29 cellular contexts compared by ENCODE assay signal in the genomic region with DNA sequence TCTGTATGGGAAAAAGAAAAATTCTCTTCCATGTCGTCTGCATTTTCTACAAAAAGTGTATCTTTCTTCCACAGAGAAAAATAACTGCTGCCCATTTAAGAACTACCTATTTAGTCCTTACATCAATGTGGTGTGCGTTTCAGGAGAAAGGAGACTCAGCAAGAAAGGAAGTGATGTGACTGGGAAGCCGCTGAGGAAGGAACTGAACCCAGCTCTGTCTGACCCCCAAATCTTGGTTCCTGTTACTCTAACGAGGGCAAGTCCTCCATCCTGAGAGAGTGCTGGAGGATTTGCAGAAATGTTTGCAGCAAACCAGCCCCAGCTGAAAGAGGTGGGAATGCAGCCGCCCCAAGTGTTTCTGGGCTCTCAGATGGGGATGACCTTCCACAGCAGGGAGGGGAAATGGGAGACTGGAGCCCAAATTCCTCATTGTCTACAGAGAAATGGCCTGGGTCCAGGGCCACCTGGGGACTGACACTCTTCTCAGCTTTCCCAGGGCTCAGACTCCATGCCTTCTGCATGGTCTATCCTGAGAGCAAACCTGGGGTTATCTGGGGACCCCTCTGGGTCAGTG. TPM values are rescaled to one million over a fixed set of nuclear protein-coding genes. Genes with fewer than 3 reads are reported as not detected.
DNase-seq lines count a peak whose midpoint lies in the region; ATAC-seq lines count a peak whose summit lies in the region.
"Had no signal": no experiment of that assay in that cellular context is flagged by ENCODE, and none has a peak within 500 bp of the region (broad histone marks: within the 10 kb centered on the region; RNA-seq: fewer than 3 reads in every experiment).

No MANE protein-coding gene starts in this region.

- no peak overlapping the region for H3K4me3 Mint-ChIP-seq in stimulated activated naive CD8-positive, alpha-beta T cell treated with anti-CD3 and anti-CD28 coated beads, Interleukin-15, Interleukin-2, amounts not matched to agents 100 ng/mL and 50 ng/mL, for 24 hours
- no peak overlapping the region for H3K4me3 Mint-ChIP-seq in activated CD4-positive, alpha-beta memory T cell treated with anti-CD3 and anti-CD28 coated beads, Interleukin-2, amount 10 ng/mL, durations not matched to agents 7 days and 5 days
- H3K4me3 Mint-ChIP-seq: activated CD4-positive, alpha-beta memory T cell treated with anti-CD3 and anti-CD28 coated beads for 36 hours; activated naive CD4-positive, alpha-beta T cell treated with anti-CD3 and anti-CD28 coated beads for 36 hours; activated T-cell treated with anti-CD3 and anti-CD28 coated beads, Interleukin-2, amount 50 U/mL, for 4 hours; CD4-positive, alpha-beta memory T cell; natural killer cell treated with Interleukin-12 subunit alpha and Interleukin-12 subunit beta and Interleukin-15 and Interleukin-18, amount 100 ng/mL, for 72 hours; T-cell had no signal

- POLR2A ChIA-PET in activated CD4-positive, alpha-beta memory T cell treated with anti-CD3 and anti-CD28 coated beads, Interleukin-2, amount 10 ng/mL, durations not matched to agents 7 days and 5 days (lab: Charles Lee), result interaction anchor here (0.8 to 2.7 kb wide), 2 partner anchors 30 to 99 kb away, joined by 3 to 11 read pairs; partner anchors contain the start of gene UNC119B

- no peaks in the 10 kb centered on the region for H3K36me3 Mint-ChIP-seq in stimulated activated naive CD8-positive, alpha-beta T cell treated with anti-CD3 and anti-CD28 coated beads, Interleukin-15, Interleukin-2, amounts not matched to agents 100 ng/mL and 50 ng/mL, for 24 hours (ENCODE audit: low read depth)
- H3K36me3 Mint-ChIP-seq in activated CD4-positive, alpha-beta memory T cell treated with anti-CD3 and anti-CD28 coated beads, Interleukin-2, amount 10 ng/mL, durations not matched to agents 7 days and 5 days (ENCODE audit: low read depth), result peaks cover 3% of the 10 kb centered on the region
- H3K36me3 Mint-ChIP-seq: activated CD4-positive, alpha-beta memory T cell treated with anti-CD3 and anti-CD28 coated beads for 36 hours; CD4-positive, alpha-beta memory T cell; natural killer cell treated with Interleukin-12 subunit alpha and Interleukin-12 subunit beta and Interleukin-15 and Interleukin-18, amount 100 ng/mL, for 72 hours; T-cell had no signal

- peaks cover 25% of the 10 kb centered on the region for H3K4me1 Mint-ChIP-seq in stimulated activated naive CD8-positive, alpha-beta T cell treated with anti-CD3 and anti-CD28 coated beads, Interleukin-15, Interleukin-2, amounts not matched to agents 100 ng/mL and 50 ng/mL, for 24 hours (ENCODE audit: low read depth)
- H3K4me1 Mint-ChIP-seq in activated CD4-positive, alpha-beta memory T cell treated with anti-CD3 and anti-CD28 coated beads, Interleukin-2, amount 10 ng/mL, durations not matched to agents 7 days and 5 days, result peaks cover 49% of the 10 kb centered on the region

- CTCF ChIA-PET in activated CD4-positive, alpha-beta memory T cell treated with anti-CD3 and anti-CD28 coated beads, Interleukin-2, amount 10 ng/mL, durations not matched to agents 7 days and 5 days (lab: Charles Lee), result interaction anchor here (3.7 kb wide), 1 partner anchor 32 kb away, joined by 36 read pairs; no protein-coding TSS in a partner anchor

- H3K27ac Mint-ChIP-seq in stimulated activated naive CD8-positive, alpha-beta T cell treated with anti-CD3 and anti-CD28 coated beads, Interleukin-15, Interleukin-2, amounts not matched to agents 100 ng/mL and 50 ng/mL, for 24 hours, result peak overlapping the region; percentile 18
- H3K27ac Mint-ChIP-seq in activated CD4-positive, alpha-beta memory T cell treated with anti-CD3 and anti-CD28 coated beads, Interleukin-2, amount 10 ng/mL, durations not matched to agents 7 days and 5 days, result no peak overlapping the region
- H3K27ac Mint-ChIP-seq: activated CD4-positive, alpha-beta memory T cell treated with anti-CD3 and anti-CD28 coated beads for 36 hours; activated naive CD4-positive, alpha-beta T cell treated with anti-CD3 and anti-CD28 coated beads for 36 hours; natural killer cell treated with Interleukin-12 subunit alpha and Interleukin-12 subunit beta and Interleukin-15 and Interleukin-18, amount 100 ng/mL, for 72 hours; T-cell had no signal

- DNase-seq in stimulated activated naive CD8-positive, alpha-beta T cell treated with anti-CD3 and anti-CD28 coated beads, Interleukin-15, Interleukin-2, amounts not matched to agents 100 U/mL and 50 U/mL, for 24 hours, result no peak
- peak; percentile 13 for DNase-seq in NCI-H69 (lab: John Stamatoyannopoulos, UW)
- DNase-seq in dermis blood vessel endothelial cell, result peak; percentile 29
- no peak for DNase-seq in pons (ENCODE audit: low spot score)
- no peak for DNase-seq in activated CD4-positive, alpha-beta memory T cell treated with anti-CD3 and anti-CD28 coated beads, Interleukin-2, amount 10 ng/mL, durations not matched to agents 7 days and 5 days
- no peak for DNase-seq in stimulated activated CD4-positive, alpha-beta T cell treated with anti-CD3 and anti-CD28 coated beads, Interleukin-2, amount 100 ng/mL, for 24 hours
- DNase-seq: activated CD4-positive, alpha-beta memory T cell treated with anti-CD3 and anti-CD28 coated beads for 36 hours; activated naive CD4-positive, alpha-beta T cell treated with anti-CD3 and anti-CD28 coated beads for 36 hours; activated T-cell treated with anti-CD3 and anti-CD28 coated beads, Interleukin-2, amount 50 U/mL, for 4 hours; aorta; CD4-positive, alpha-beta memory T cell; DMS153; dorsolateral prefrontal cortex; heart right ventricle; midbrain; MM.1S; NCI-H187; NCI-H748 treated with DMSO at 0.1 percent for 48 hours; posterior cingulate gyrus; SHP77 treated with DMSO at 0.1 percent for 48 hours; sigmoid colon; T-cell; WERI-Rb-1 had no signal

- no peak for ATAC-seq in stimulated activated naive CD8-positive, alpha-beta T cell treated with anti-CD3 and anti-CD28 coated beads, Interleukin-15, Interleukin-2, amounts not matched to agents 100 U/mL and 50 U/mL, for 24 hours
- ATAC-seq: activated T-cell treated with anti-CD3 and anti-CD28 coated beads, Interleukin-2, amount 50 U/mL, for 4 hours; heart right ventricle; K562; left lobe of liver; natural killer cell treated with Interleukin-12 subunit alpha and Interleukin-12 subunit beta and Interleukin-15 and Interleukin-18, amount 100 ng/mL, for 72 hours; T-cell had no signal

- no peaks in the 10 kb centered on the region for H3K27me3 Mint-ChIP-seq in stimulated activated naive CD8-positive, alpha-beta T cell treated with anti-CD3 and anti-CD28 coated beads, Interleukin-15, Interleukin-2, amounts not matched to agents 100 ng/mL and 50 ng/mL, for 24 hours
- H3K27me3 Mint-ChIP-seq in activated CD4-positive, alpha-beta memory T cell treated with anti-CD3 and anti-CD28 coated beads, Interleukin-2, amount 10 ng/mL, durations not matched to agents 7 days and 5 days, result no peaks in the 10 kb centered on the region
- H3K27me3 Mint-ChIP-seq: activated CD4-positive, alpha-beta memory T cell treated with anti-CD3 and anti-CD28 coated beads for 36 hours had no signal

- H3K9me3 Mint-ChIP-seq in stimulated activated naive CD8-positive, alpha-beta T cell treated with anti-CD3 and anti-CD28 coated beads, Interleukin-15, Interleukin-2, amounts not matched to agents 100 ng/mL and 50 ng/mL, for 24 hours, result no peaks in the 10 kb centered on the region
- no peaks in the 10 kb centered on the region for H3K9me3 Mint-ChIP-seq in activated CD4-positive, alpha-beta memory T cell treated with anti-CD3 and anti-CD28 coated beads, Interleukin-2, amount 10 ng/mL, durations not matched to agents 7 days and 5 days
- H3K9me3 Mint-ChIP-seq: activated CD4-positive, alpha-beta memory T cell treated with anti-CD3 and anti-CD28 coated beads for 36 hours; activated naive CD4-positive, alpha-beta T cell treated with anti-CD3 and anti-CD28 coated beads for 36 hours; activated T-cell treated with anti-CD3 and anti-CD28 coated beads, Interleukin-2, amount 50 U/mL, for 4 hours; CD4-positive, alpha-beta memory T cell; natural killer cell treated with Interleukin-12 subunit alpha and Interleukin-12 subunit beta and Interleukin-15 and Interleukin-18, amount 100 ng/mL, for 72 hours; T-cell had no signal

RNA-seq across cellular contexts. Expression of gene MLEC, which starts 6.7 kb away (rescaled TPM):
- 46.5 and 75.1 TPM in 2 replicates for total RNA-seq in dermis blood vessel endothelial cell
- 10 to 100 TPM; 81.1 to 97.8 TPM for total RNA-seq in activated CD4-positive, alpha-beta memory T cell treated with anti-CD3 and anti-CD28 coated beads, Interleukin-2, amount 10 ng/mL, durations not matched to agents 7 days and 5 days

RNA-seq across cellular contexts. Expression of gene UNC119B, which starts 30.0 kb away (rescaled TPM):
- 22.1 and 35.1 TPM in 2 replicates for total RNA-seq in dermis blood vessel endothelial cell
- total RNA-seq in activated CD4-positive, alpha-beta memory T cell treated with anti-CD3 and anti-CD28 coated beads, Interleukin-2, amount 10 ng/mL, durations not matched to agents 7 days and 5 days, result 10 to 100 TPM; 22.4 to 23.6 TPM

RNA-seq across cellular contexts. Expression of gene CABP1, which starts 39.8 kb away (rescaled TPM):
- 0.17 TPM in 1 of 2 replicates, not detected in the other for total RNA-seq in dermis blood vessel endothelial cell
- under 1 TPM; 0.25 to 0.45 TPM for total RNA-seq in activated CD4-positive, alpha-beta memory T cell treated with anti-CD3 and anti-CD28 coated beads, Interleukin-2, amount 10 ng/mL, durations not matched to agents 7 days and 5 days
- total RNA-seq: activated naive CD4-positive, alpha-beta T cell treated with anti-CD3 and anti-CD28 coated beads for 36 hours; CD4-positive, alpha-beta memory T cell; fibroblast of villous mesenchyme; G401; K562; T-cell had no signal

RNA-seq across cellular contexts. Expression of gene ACADS, which starts 45.4 kb away (rescaled TPM):
- total RNA-seq in dermis blood vessel endothelial cell, result 24.7 and 31.0 TPM in 2 replicates
- total RNA-seq in activated CD4-positive, alpha-beta memory T cell treated with anti-CD3 and anti-CD28 coated beads, Interleukin-2, amount 10 ng/mL, durations not matched to agents 7 days and 5 days, result 10 to 100 TPM; 13.7 to 14.9 TPM

Comparison
In these comparisons a context has a peak if more than half of its experiments do, and no peak if none do; other contexts are left out.
1. DNase-seq: peak in NCI-H69 (single experiment) and dermis blood vessel endothelial cell (single experiment); none in stimulated activated naive CD8-positive, alpha-beta T cell treated with anti-CD3 and anti-CD28 coated beads, Interleukin-15, Interleukin-2, amounts not matched to agents 100 U/mL and 50 U/mL, for 24 hours (single experiment), pons (single experiment), activated CD4-positive, alpha-beta memory T cell treated with anti-CD3 and anti-CD28 coated beads, Interleukin-2, amount 10 ng/mL, durations not matched to agents 7 days and 5 days (single experiment) and stimulated activated CD4-positive, alpha-beta T cell treated with anti-CD3 and anti-CD28 coated beads, Interleukin-2, amount 100 ng/mL, for 24 hours (0 of 2).